In the genomic region with DNA sequence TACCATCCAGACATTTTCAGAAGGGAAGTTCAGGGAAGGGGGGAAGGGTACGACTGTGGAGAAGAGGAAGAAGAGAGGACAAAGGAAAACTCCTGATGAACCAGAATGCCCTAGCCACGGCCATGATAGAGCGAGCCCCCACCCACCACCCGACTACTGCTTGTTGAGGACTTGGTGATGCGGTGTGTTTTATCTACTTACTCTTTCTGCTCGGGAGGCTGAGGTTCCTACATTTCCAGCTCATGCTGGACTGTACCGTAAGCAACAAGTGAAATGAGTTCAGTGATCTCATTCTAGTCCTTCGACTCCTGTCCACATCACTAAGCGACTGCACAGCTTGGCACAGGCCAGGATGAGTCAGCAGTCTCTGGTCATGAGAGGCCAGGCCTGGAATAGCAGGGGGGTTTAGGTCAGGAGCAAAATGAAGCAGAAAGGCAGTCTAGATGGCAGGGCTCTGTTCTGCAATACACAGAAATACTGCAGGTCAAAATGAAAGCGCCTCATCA, we compare ENCODE assay signal across 8 cellular contexts.
DNase-seq lines count a peak whose midpoint lies in the region; ATAC-seq, FAIRE-seq and TF ChIP-seq lines count a peak whose summit lies in the region.

No MANE protein-coding gene starts in this region.

- FAIRE-seq in D721Med (lab: Jason Lieb, UNC) = no peak

- H3K27me3 Mint-ChIP-seq in mesothelial cell of epicardium (ENCODE audit: low read depth) = no peaks in the 10 kb centered on the region
- H3K27me3 Mint-ChIP-seq in stimulated activated memory B cell treated with anti-CD40 and anti-IgM and Interleukin-4, amounts not matched to agents 10 μg/mL and 1 μg/mL and 100 μg/mL, for 72 hours = no peaks in the 10 kb centered on the region

- TF ChIP-seq CTCF in epithelial cell of proximal tubule (conservative IDR thresholded peaks at IDR 0.05; ENCODE audit: low read depth, low read length) (no peak), mesothelial cell of epicardium (IDR thresholded peaks at IDR 0.05; ENCODE audit: unreplicated experiment) (no peak), upper lobe of left lung (IDR thresholded peaks at IDR 0.05) (peak in 1 of 6 experiments; percentile 8), D721Med (IDR thresholded peaks at IDR 0.05; ENCODE audit: insufficient read depth, missing control alignments) (no peak)

- peaks cover 14% of the 10 kb centered on the region for H3K4me1 Mint-ChIP-seq in mesothelial cell of epicardium
- H3K4me1 Mint-ChIP-seq in stimulated activated memory B cell treated with anti-CD40 and anti-IgM and Interleukin-4, amounts not matched to agents 10 μg/mL and 1 μg/mL and 100 μg/mL, for 72 hours = peaks cover 26% of the 10 kb centered on the region

- H3K4me1 ChIP-seq in upper lobe of left lung = peaks cover 14 to 25% (median 19%) of the 10 kb centered on the region in 4 donors

- H3K9me3 Mint-ChIP-seq in mesothelial cell of epicardium = no peaks in the 10 kb centered on the region
- no peaks in the 10 kb centered on the region for H3K9me3 Mint-ChIP-seq in stimulated activated memory B cell treated with anti-CD40 and anti-IgM and Interleukin-4, amounts not matched to agents 10 μg/mL and 1 μg/mL and 100 μg/mL, for 72 hours

- peak overlapping the region; percentile 33 for H3K4me3 Mint-ChIP-seq in mesothelial cell of epicardium
- no peak overlapping the region for H3K4me3 Mint-ChIP-seq in stimulated activated memory B cell treated with anti-CD40 and anti-IgM and Interleukin-4, amounts not matched to agents 10 μg/mL and 1 μg/mL and 100 μg/mL, for 72 hours

- 33 to 50% methylated on average over 8 to 10 of the region's 10 CpGs for WGBS in upper lobe of left lung, 2 donors

- peak in 1 of 4 donors; percentile 76 for TF ChIP-seq EP300 in upper lobe of left lung (IDR thresholded peaks at IDR 0.05)

- TF ChIP-seq POLR2A in upper lobe of left lung (IDR thresholded peaks at IDR 0.05) = peak in 2 of 4 donors; percentile 39 to 57

- no peaks in the 10 kb centered on the region for H3K36me3 ChIP-seq in upper lobe of left lung

- peak overlapping the region; percentile 84 to 90 (median 86) for H3K27ac ChIP-seq in upper lobe of left lung

- no peaks in the 10 kb centered on the region for H3K9me3 ChIP-seq in upper lobe of left lung

- H3K36me3 Mint-ChIP-seq in mesothelial cell of epicardium = no peaks in the 10 kb centered on the region
- peaks cover 16% of the 10 kb centered on the region for H3K36me3 Mint-ChIP-seq in stimulated activated memory B cell treated with anti-CD40 and anti-IgM and Interleukin-4, amounts not matched to agents 10 μg/mL and 1 μg/mL and 100 μg/mL, for 72 hours

- H3K27ac Mint-ChIP-seq in mesothelial cell of epicardium = peak overlapping the region; percentile 70
- no peak overlapping the region for H3K27ac Mint-ChIP-seq in stimulated activated memory B cell treated with anti-CD40 and anti-IgM and Interleukin-4, amounts not matched to agents 10 μg/mL and 1 μg/mL and 100 μg/mL, for 72 hours

- H3K4me3 ChIP-seq in epithelial cell of proximal tubule (ENCODE audit: low read depth, low read length) (peak overlapping the region; percentile 58), upper lobe of left lung (peak overlapping the region in 3 of 4 donors; percentile 13 to 40 (median 31))

- ATAC-seq in upper lobe of left lung (ENCODE audit: low FRiP score in 2 of 2) = peak; percentile 93
- no peak for ATAC-seq in stimulated activated memory B cell treated with anti-CD40 and anti-IgM and Interleukin-4, amounts not matched to agents 10 μg/mL and 1 μg/mL and 100 μg/mL, for 72 hours

- DNase-seq in Daoy (ENCODE audit: low read depth) (peak; percentile 96), RPMI8226 (peak; percentile 40), epithelial cell of proximal tubule (ENCODE audit: low read depth) (peak; percentile 96), mesothelial cell of epicardium (ENCODE audit: low spot score in 2 of 2, unreplicated experiment in 2 of 2) (no peak), upper lobe of left lung (peak in 1 of 2 donors; percentile 87), D721Med (ENCODE audit: insufficient read length, low spot score) (no peak)
- DNase-seq in stimulated activated CD8-positive, alpha-beta memory T cell treated with anti-CD3 and anti-CD28 coated beads, Interleukin-4, amount 100 ng/mL, for 48 hours = no peak

- H3K27me3 ChIP-seq in upper lobe of left lung = no peaks in the 10 kb centered on the region

Comparison
In these comparisons a context has a peak if more than half of its experiments do, and no peak if none do; other contexts are left out.
1. DNase-seq: peak in Daoy (single experiment), RPMI8226 (single experiment) and epithelial cell of proximal tubule (single experiment); none in mesothelial cell of epicardium (0 of 2), D721Med (single experiment) and stimulated activated CD8-positive, alpha-beta memory T cell treated with anti-CD3 and anti-CD28 coated beads, Interleukin-4, amount 100 ng/mL, for 48 hours (single experiment).